ENCODE assay signal across 11 cellular contexts in the genomic region with DNA sequence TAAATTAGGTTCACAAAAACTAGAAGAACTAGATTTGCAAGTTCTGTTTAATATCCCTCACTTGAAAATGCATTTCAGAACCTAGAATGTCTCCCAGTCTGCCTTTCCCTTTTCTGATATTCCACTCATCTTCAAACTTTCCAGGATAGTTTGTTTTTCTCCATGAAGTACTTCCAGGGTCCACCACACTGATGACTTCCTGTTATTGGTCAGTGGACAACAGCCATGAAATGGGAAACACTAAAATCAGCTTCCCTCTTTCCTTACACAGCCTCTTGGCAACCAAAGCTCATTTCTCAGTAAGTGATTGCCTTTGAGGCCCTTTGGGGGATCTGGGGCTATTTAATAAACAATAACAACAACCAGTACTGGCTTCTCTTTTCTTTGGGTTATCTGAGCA.
DNase-seq lines count a peak whose midpoint lies in the region; ATAC-seq and TF ChIP-seq lines count a peak whose summit lies in the region.
"Had no signal": no experiment of that assay in that cellular context is flagged by ENCODE, and none has a peak within 500 bp of the region (broad histone marks: within the 10 kb centered on the region; RNA-seq: fewer than 3 reads in every experiment).

No MANE protein-coding gene starts in this region.

- no peak overlapping the region for H3K4me3 ChIP-seq in Caco-2 (ENCODE audit: low read depth, low read length)
- no peak overlapping the region for H3K4me3 ChIP-seq in HUES48 (ENCODE audit: low read depth, low read length)
- H3K4me3 ChIP-seq in WERI-Rb-1 (ENCODE audit: low read depth, low read length), result no peak overlapping the region
- no peak overlapping the region for H3K4me3 ChIP-seq in HAP-1
- H3K4me3 ChIP-seq: thoracic aorta had no signal

- DNase-seq in Caco-2, result no peak
- DNase-seq in activated naive CD8-positive, alpha-beta T cell treated with anti-CD3 and anti-CD28 coated beads, Interleukin-2, amount 10 ng/mL, durations not matched to agents 7 days and 5 days, result no peak
- DNase-seq in nephron progenitor cell, result no peak
- DNase-seq in NCI-H2196 treated with DMSO at 0.1 percent for 48 hours (lab: John Stamatoyannopoulos, UW; ENCODE audit: unreplicated experiment), result no peak
- no peak for DNase-seq in WERI-Rb-1
- no peak for DNase-seq in HAP-1 (ENCODE audit: low spot score in 2 of 2)
- DNase-seq: NCI-H526 treated with DMSO at 0.1 percent for 48 hours; stimulated activated CD4-positive, alpha-beta T cell treated with anti-CD3 and anti-CD28 coated beads, Interleukin-15, amount 100 ng/mL, for 24 hours had no signal

- H3K27me3 ChIP-seq in Caco-2 (replicated peaks; ENCODE audit: control insufficient read depth, insufficient read depth, low read length) (no peaks in the 10 kb centered on the region), HUES48 (ENCODE audit: control insufficient read depth, insufficient read depth, low read length) (no peaks in the 10 kb centered on the region), WERI-Rb-1 (ENCODE audit: insufficient read depth, low read depth, severe bottlenecking) (no peaks in the 10 kb centered on the region), HAP-1 (ENCODE audit: low read depth) (no peaks in the 10 kb centered on the region)

- intact Hi-C loops in Caco-2 (cut with micrococcal nuclease; ENCODE audit: unreplicated experiment), result no loop called here

- no peaks in the 10 kb centered on the region for H3K9me3 Mint-ChIP-seq in Caco-2 (ENCODE audit: unreplicated experiment)
- H3K9me3 Mint-ChIP-seq in activated naive CD8-positive, alpha-beta T cell treated with anti-CD3 and anti-CD28 coated beads, Interleukin-2, amount 10 ng/mL, durations not matched to agents 7 days and 5 days, result no peaks in the 10 kb centered on the region
- no peaks in the 10 kb centered on the region for H3K9me3 Mint-ChIP-seq in nephron progenitor cell

- H3K27ac ChIP-seq in HUES48 (ENCODE audit: low read depth, low read length), result peak overlapping the region; percentile 88
- H3K27ac ChIP-seq in WERI-Rb-1, result no peak overlapping the region
- H3K27ac ChIP-seq: thoracic aorta had no signal

- POLR2A ChIA-PET in Caco-2 (lab: Charles Lee), result interaction anchor here (0.6 kb wide), 2 partner anchors 137 to 875 kb away, joined by 3 to 4 read pairs; no protein-coding TSS in a partner anchor
- POLR2A ChIA-PET in activated naive CD8-positive, alpha-beta T cell treated with anti-CD3 and anti-CD28 coated beads, Interleukin-2, amount 10 ng/mL, durations not matched to agents 7 days and 5 days (lab: Charles Lee), result interaction anchor here (0.9 to 3.9 kb wide), 3 partner anchors 25 to 69 kb away, joined by 3 to 39 read pairs (median 4); a partner anchor contains a TSS

- BruUV-seq in Caco-2 (replicated peaks; lab: Mats Ljungman, UMichigan), result no TSS peak

- H3K27ac Mint-ChIP-seq in Caco-2 (ENCODE audit: unreplicated experiment) (peak overlapping the region; percentile 92), nephron progenitor cell (peak overlapping the region; percentile 79)
- peak overlapping the region; percentile 92 for H3K27ac Mint-ChIP-seq in activated naive CD8-positive, alpha-beta T cell treated with anti-CD3 and anti-CD28 coated beads, Interleukin-2, amount 10 ng/mL, durations not matched to agents 7 days and 5 days

- ATAC-seq in activated naive CD8-positive, alpha-beta T cell treated with anti-CD3 and anti-CD28 coated beads, Interleukin-2, amount 10 ng/mL, durations not matched to agents 7 days and 5 days (ENCODE audit: low read depth), result no peak
- no peak for ATAC-seq in HG02623 (IDR thresholded peaks at IDR 0.05; ENCODE audit: unreplicated experiment)

- no peak overlapping the region; the same call in 1 of the 2 replicates for H3K9ac ChIP-seq in HUES48 (ENCODE audit: low read depth, low read length)

- H3K9me3 ChIP-seq in Caco-2 (no peaks in the 10 kb centered on the region), HUES48 (ENCODE audit: control insufficient read depth, insufficient read depth, low read length) (no peaks in the 10 kb centered on the region), WERI-Rb-1 (ENCODE audit: severe bottlenecking) (no peaks in the 10 kb centered on the region), HAP-1 (no peaks in the 10 kb centered on the region)
- H3K9me3 ChIP-seq: thoracic aorta had no signal

- H3K4me1 ChIP-seq in Caco-2 (peaks cover 75% of the 10 kb centered on the region), HUES48 (ENCODE audit: control insufficient read depth, insufficient read depth, low read length) (peaks cover 73% of the 10 kb centered on the region), HAP-1 (peaks cover 26% of the 10 kb centered on the region)

- H3K36me3 Mint-ChIP-seq in Caco-2 (ENCODE audit: insufficient read depth, unreplicated experiment) (peaks cover 92% of the 10 kb centered on the region), nephron progenitor cell (ENCODE audit: low read depth) (peaks cover 12% of the 10 kb centered on the region)
- H3K36me3 Mint-ChIP-seq in activated naive CD8-positive, alpha-beta T cell treated with anti-CD3 and anti-CD28 coated beads, Interleukin-2, amount 10 ng/mL, durations not matched to agents 7 days and 5 days, result peaks cover 18% of the 10 kb centered on the region

- H3K27me3 Mint-ChIP-seq in Caco-2 (ENCODE audit: insufficient read depth, unreplicated experiment), result no peaks in the 10 kb centered on the region
- H3K27me3 Mint-ChIP-seq in activated naive CD8-positive, alpha-beta T cell treated with anti-CD3 and anti-CD28 coated beads, Interleukin-2, amount 10 ng/mL, durations not matched to agents 7 days and 5 days, result no peaks in the 10 kb centered on the region
- H3K27me3 Mint-ChIP-seq in nephron progenitor cell (ENCODE audit: low read depth, poor library complexity), result no peaks in the 10 kb centered on the region

- TF ChIP-seq CTCF in Caco-2 (IDR thresholded peaks at IDR 0.05; ENCODE audit: insufficient read depth in 1 of 2, low read depth in 1 of 2, low read length in 1 of 2, severe bottlenecking in 1 of 2, unreplicated experiment in 1 of 2) (no peak), nephron progenitor cell (IDR thresholded peaks at IDR 0.05) (no peak), WERI-Rb-1 (IDR thresholded peaks at IDR 0.05; ENCODE audit: low read depth, low read length) (no peak)

- H3K4me1 Mint-ChIP-seq in Caco-2 (ENCODE audit: low read depth, unreplicated experiment) (peaks cover 66% of the 10 kb centered on the region), nephron progenitor cell (peaks cover 85% of the 10 kb centered on the region)
- peaks cover 84% of the 10 kb centered on the region for H3K4me1 Mint-ChIP-seq in activated naive CD8-positive, alpha-beta T cell treated with anti-CD3 and anti-CD28 coated beads, Interleukin-2, amount 10 ng/mL, durations not matched to agents 7 days and 5 days

- H3K4me3 Mint-ChIP-seq in Caco-2 (ENCODE audit: unreplicated experiment) (peak overlapping the region; percentile 33), nephron progenitor cell (no peak overlapping the region)
- H3K4me3 Mint-ChIP-seq in activated naive CD8-positive, alpha-beta T cell treated with anti-CD3 and anti-CD28 coated beads, Interleukin-2, amount 10 ng/mL, durations not matched to agents 7 days and 5 days, result peak overlapping the region; percentile 72

- CTCF ChIA-PET in Caco-2 (lab: Charles Lee), result interaction anchor here (0.8 kb wide), 1 partner anchor 17 kb away, joined by 3 read pairs; no protein-coding TSS in a partner anchor

- peaks cover 2% of the 10 kb centered on the region; the same call in 1 of the 2 replicates for H3K36me3 ChIP-seq in Caco-2 (ENCODE audit: control insufficient read depth, insufficient read depth, low read length)
- H3K36me3 ChIP-seq in HUES48 (ENCODE audit: control insufficient read depth, insufficient read depth, low read length), result no peaks in the 10 kb centered on the region
- H3K36me3 ChIP-seq in WERI-Rb-1, result no peaks in the 10 kb centered on the region
- H3K36me3 ChIP-seq in HAP-1 (replicated peaks), result no peaks in the 10 kb centered on the region
- H3K36me3 ChIP-seq: thoracic aorta had no signal

- in situ Hi-C loops in HAP-1 (cut with MboI; ENCODE audit: low sequenced_read_pairs), result no loop called here
